33 cellular contexts compared by ENCODE assay signal in the genomic region with DNA sequence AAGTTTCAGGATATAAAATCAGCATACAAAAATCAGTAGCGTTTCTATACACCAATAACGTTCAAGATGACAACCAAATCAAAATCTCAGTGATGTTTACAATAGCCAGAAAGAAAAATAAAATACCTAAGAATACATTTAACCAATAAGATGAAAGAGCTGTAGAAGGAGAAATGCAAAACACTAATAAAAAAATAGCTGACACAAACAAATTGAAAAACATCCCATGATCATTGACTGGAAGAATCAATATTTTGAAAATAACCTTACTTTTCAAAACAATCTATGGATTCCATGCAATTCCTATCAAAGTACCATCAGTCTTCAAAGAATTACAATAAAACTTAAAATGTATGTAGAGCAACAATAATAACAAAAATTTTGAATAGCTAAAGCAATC.
"Had no signal": no experiment of that assay in that cellular context is flagged by ENCODE, and none has a peak within 500 bp of the region (broad histone marks: within the 10 kb centered on the region; RNA-seq: fewer than 3 reads in every experiment).

No MANE protein-coding gene starts in this region.

- FAIRE-seq: astrocyte, bronchial epithelial cell had no signal

- H3K27ac ChIP-seq: adrenal gland, ascending aorta, body of pancreas, brain microvascular endothelial cell, breast epithelium, cardiac muscle cell had no signal

- H3K27me3 ChIP-seq: adrenal gland, ascending aorta, body of pancreas, brain microvascular endothelial cell, breast epithelium, cardiac muscle cell had no signal

- H3K9me3 ChIP-seq: adrenal gland, ascending aorta, body of pancreas, breast epithelium had no signal

- H3K4me1 ChIP-seq: adrenal gland, ascending aorta, body of pancreas, breast epithelium had no signal

- ATAC-seq: activated naive CD4-positive, alpha-beta T cell treated with anti-CD3 and anti-CD28 coated beads, Interleukin-2, amount 50 U/mL, for 72 hours; activated naive CD8-positive, alpha-beta T cell treated with anti-CD3 and anti-CD28 coated beads, Interleukin-2, amount 50 U/mL, for 24 hours; activated T-cell treated with anti-CD3 and anti-CD28 coated beads, Interleukin-2, amount 50 U/mL, for 4 hours; activated T-cell treated with anti-CD3 and anti-CD28 coated beads, Interleukin-2, amount 50 U/mL, for 72 hours; activated T-helper 17 cell treated with anti-CD3 and anti-CD28 coated beads, Interleukin-2, amount 50 U/mL, for 72 hours; body of pancreas had no signal

- H3K36me3 ChIP-seq: adrenal gland, ascending aorta, brain microvascular endothelial cell, breast epithelium, cardiac muscle cell had no signal

- DNase-seq: activated effector memory CD4-positive, alpha-beta T cell treated with anti-CD3 and anti-CD28 coated beads, Interleukin-2, amount 50 U/mL, for 16 hours; activated effector memory CD4-positive, alpha-beta T cell treated with Interleukin-2 at 50 U/mL for 16 hours; activated gamma-delta T cell; activated gamma-delta T cell treated with Interleukin-2 at 50 U/mL for 16 hours; activated naive CD4-positive, alpha-beta T cell treated with anti-CD3 and anti-CD28 coated beads for 36 hours; activated naive CD4-positive, alpha-beta T cell treated with anti-CD3 and anti-CD28 coated beads, Interleukin-2, amount 10 ng/mL, durations not matched to agents 7 days and 5 days; activated naive CD4-positive, alpha-beta T cell treated with anti-CD3 and anti-CD28 coated beads, Interleukin-2, amount 50 U/mL, for 16 hours; activated naive CD4-positive, alpha-beta T cell treated with Interleukin-2 at 50 U/mL for 16 hours; activated naive CD8-positive, alpha-beta T cell treated with anti-CD3 and anti-CD28 coated beads for 36 hours; activated naive CD8-positive, alpha-beta T cell treated with anti-CD3 and anti-CD28 coated beads, Interleukin-2, amount 10 ng/mL, durations not matched to agents 7 days and 5 days; activated naive CD8-positive, alpha-beta T cell treated with anti-CD3 and anti-CD28 coated beads, Interleukin-2, amount 50 U/mL, for 24 hours; activated T-cell treated with anti-CD3 and anti-CD28 coated beads, Interleukin-2, amount 50 U/mL, for 1 hour; activated T-cell treated with anti-CD3 and anti-CD28 coated beads, Interleukin-2, amount 50 U/mL, for 24 hours; activated T-cell treated with anti-CD3 and anti-CD28 coated beads, Interleukin-2, amount 50 U/mL, for 4 hours; activated T-cell treated with anti-CD3 and anti-CD28 coated beads, Interleukin-2, amount 50 U/mL, for 48 hours; activated T-cell treated with anti-CD3 and anti-CD28 coated beads, Interleukin-2, amount 50 U/mL, for 72 hours; adrenal gland; amniotic stem cell; amygdala; anterior cingulate cortex; aorta; body of pancreas; brain microvascular endothelial cell; caudate nucleus; central memory CD4-positive, alpha-beta T cell; cerebellar nuclear complex had no signal

- H3K4me3 ChIP-seq: adrenal gland, ascending aorta, body of pancreas, breast epithelium, cardiac muscle cell had no signal
